19 cellular contexts compared by ENCODE assay signal in the genomic region with DNA sequence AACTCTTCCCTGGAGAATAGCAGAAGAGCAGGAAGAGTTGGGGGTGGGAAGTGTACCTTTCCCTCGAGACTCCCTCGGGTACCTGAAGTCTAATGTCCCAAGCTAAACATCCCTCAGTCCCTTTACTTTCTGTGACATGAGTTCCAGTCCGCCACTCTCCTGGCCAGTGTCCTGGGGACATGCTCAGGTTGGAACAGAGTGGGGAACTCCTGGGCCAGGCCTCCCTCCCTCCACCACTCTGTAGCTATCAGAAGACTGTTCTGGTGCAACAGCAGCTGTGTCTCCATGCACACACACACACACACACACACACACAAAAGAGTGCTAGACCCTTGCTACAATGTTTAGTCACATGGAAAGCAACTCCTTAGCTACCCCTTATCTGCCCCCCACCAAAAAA.
DNase-seq lines count a peak whose midpoint lies in the region; ATAC-seq, FAIRE-seq and TF ChIP-seq lines count a peak whose summit lies in the region.
"Had no signal": no experiment of that assay in that cellular context is flagged by ENCODE, and none has a peak within 500 bp of the region (broad histone marks: within the 10 kb centered on the region; RNA-seq: fewer than 3 reads in every experiment).

No MANE protein-coding gene starts in this region.

- in situ Hi-C loops in K562 (cut with MboI), result no loop called here

- H3K79me2 ChIP-seq in K562 (ENCODE audit: control insufficient read depth, insufficient read depth, low read length), result no peaks in the 10 kb centered on the region

- TF ChIP-seq CTCF in heart left ventricle (IDR thresholded peaks at IDR 0.05), result no peak
- no peak for TF ChIP-seq CTCF in K562 (IDR thresholded peaks at IDR 0.05 in 2 of 3, conservative IDR thresholded peaks at IDR 0.05 in 1 of 3; ENCODE audit: insufficient read depth in 2 of 3, low read depth in 1 of 3, low read length in 3 of 3)
- no peak for TF ChIP-seq CTCF in pancreas (IDR thresholded peaks at IDR 0.05)

- H3K4me2 ChIP-seq in K562 (ENCODE audit: insufficient read depth, low read length), result no peak overlapping the region; the same call in 1 of the 2 replicates

- H2AFZ ChIP-seq in K562 (ENCODE audit: low read depth, low read length), result peak overlapping the region; percentile 64
- H2AFZ ChIP-seq: GM23248 had no signal

- TF ChIP-seq POLR2A in heart left ventricle (IDR thresholded peaks at IDR 0.05) (no peak), K562 (conservative IDR thresholded peaks at IDR 0.05) (no peak)

- no TSS peak for BruUV-seq in K562 (replicated peaks; lab: Mats Ljungman, UMichigan)

- H4K20me1 ChIP-seq in K562 (replicated peaks; ENCODE audit: control insufficient read depth, insufficient read depth, low read length), result no peaks in the 10 kb centered on the region

- intact Hi-C loops in left ventricle myocardium superior (cut with micrococcal nuclease) (no loop called here), heart left ventricle (cut with DNase I) (loop anchor here in 2 of 10 donors (5.0 kb wide), 3 partner anchors 156 to 286 kb away; a partner anchor contains a TSS), K562 (cut with micrococcal nuclease) (no loop called here), sciatic nerve (cut with DNase I) (no loop called here), pancreas (cut with DNase I) (no loop called here)

- H3K27ac ChIP-seq in heart left ventricle (no peak overlapping the region), K562 (ENCODE audit: extremely low read depth, low read depth, low read length) (no peak overlapping the region), pancreas (no peak overlapping the region)
- H3K27ac ChIP-seq: C4-2B, GM23248 had no signal

- no peak for TF ChIP-seq RAD21 in K562 (CRISPR knock-in tag; conservative IDR thresholded peaks at IDR 0.05 in 1 of 2, IDR thresholded peaks at IDR 0.05 in 1 of 2)

- peaks cover 0 to 8% (median 0%) of the 10 kb centered on the region in 9 donors for H3K27me3 ChIP-seq in heart left ventricle
- H3K27me3 ChIP-seq in K562 (ENCODE audit: control insufficient read depth in 2 of 2, insufficient read depth in 2 of 2, low read length in 2 of 2), result no peaks in the 10 kb centered on the region
- H3K27me3 ChIP-seq in pancreas, result no peaks in the 10 kb centered on the region

- FAIRE-seq in K562 (lab: Jason Lieb, UNC) (no peak), pancreas (lab: Jason Lieb, UNC) (no peak)
- FAIRE-seq: D721Med, G401.6, GM12891, GM19239, H54, HepG2 had no signal

- H3K9ac ChIP-seq in K562 (ENCODE audit: insufficient read depth in 1 of 2, low read depth in 2 of 2, low read length in 2 of 2), result no peak overlapping the region

- no peaks in the 10 kb centered on the region for H3K9me1 ChIP-seq in K562 (ENCODE audit: control insufficient read depth, insufficient read depth, low read length)

- POLR2A ChIA-PET in K562 (lab: Yijun Ruan, JAX), result interaction anchor here (2.0 kb wide), 1 partner anchor 10 kb away, joined by 6 read pairs; no protein-coding TSS in a partner anchor

- H3K36me3 ChIP-seq in heart left ventricle (no peaks in the 10 kb centered on the region), K562 (ENCODE audit: control insufficient read depth, insufficient read depth, low read length) (no peaks in the 10 kb centered on the region), pancreas (no peaks in the 10 kb centered on the region)

- CTCF ChIA-PET in K562 (lab: Yijun Ruan, JAX; ENCODE audit: low intra/inter-chr PET ratio), result no interaction called here

- peaks cover 0 to 58% (median 31%) of the 10 kb centered on the region in 12 donors for H3K4me1 ChIP-seq in heart left ventricle
- peaks cover 4 to 16% of the 10 kb centered on the region in 2 experiments; a peak in 2 of 5 replicates for H3K4me1 ChIP-seq in K562 (replicated peaks in 1 of 2; ENCODE audit: control insufficient read depth in 2 of 2, insufficient read depth in 2 of 2, low read length in 2 of 2)
- H3K4me1 ChIP-seq in pancreas, result no peaks in the 10 kb centered on the region

- 78 to 92% (median 83%) methylated on average over 3 of the region's 3 CpGs for WGBS in heart left ventricle, 4 donors
- 50% methylated on average over 3 of the region's 3 CpGs for WGBS in K562 (ENCODE audit: insufficient coverage, low coverage, missing lambda C conversion rate)
- WGBS in pancreas, 2 donors, result 93 to 97% methylated on average over 3 of the region's 3 CpGs

- DNase-seq in left ventricle myocardium superior (no peak), heart left ventricle (no peak), K562 (ENCODE audit: extremely low read depth in 1 of 4, low spot score in 3 of 4) (no peak), mesenteric fat pad (ENCODE audit: low spot score) (peak; percentile 74), sciatic nerve (ENCODE audit: low spot score) (no peak), NCI-H774 (lab: John Stamatoyannopoulos, UW) (no peak), pancreas (no peak)
- DNase-seq: Caco-2; CD4-positive, alpha-beta T cell; GM23248; HCEC 1CT had no signal

- H3K4me3 ChIP-seq in heart left ventricle (no peak overlapping the region), K562 (no peak overlapping the region), pancreas (no peak overlapping the region)
- H3K4me3 ChIP-seq: GM23248 had no signal

- no peaks in the 10 kb centered on the region for H3K9me3 ChIP-seq in heart left ventricle
- H3K9me3 ChIP-seq in K562 (replicated peaks; ENCODE audit: control insufficient read depth, insufficient read depth, low read depth, low read length), result no peaks in the 10 kb centered on the region
- no peaks in the 10 kb centered on the region for H3K9me3 ChIP-seq in pancreas
- H3K9me3 ChIP-seq: Caco-2 had no signal

- ATAC-seq in left ventricle myocardium superior (peak; percentile 13), heart left ventricle (no peak), K562 (peak; percentile 42; the same call in 2 of the 3 replicates), sciatic nerve (peak; percentile 40), pancreas (no peak), HG03045 (IDR thresholded peaks at IDR 0.05; ENCODE audit: unreplicated experiment) (no peak)
- ATAC-seq: HepG2 had no signal

- TF ChIP-seq EP300 in K562 (IDR thresholded peaks at IDR 0.05; ENCODE audit: low read length), result no peak

TF ChIP-seq in K562, 482 proteins besides CTCF, POLR2A, EP300 and RAD21:
- TF ChIP-seq HDAC2 (IDR thresholded peaks at IDR 0.05), result no peak
- TF ChIP-seq PHTF2 (CRISPR knock-in tag; IDR thresholded peaks at IDR 0.05), result no peak
- TF ChIP-seq DMBX1 (CRISPR knock-in tag; IDR thresholded peaks at IDR 0.05; ENCODE audit: borderline replicate concordance), result peak; percentile 48; the same call in 1 of the 2 replicates
- no peak for TF ChIP-seq BMI1 (IDR thresholded peaks at IDR 0.05; ENCODE audit: low read length)
- 0 out of 2 replicates have a peak, but pooled peaks have one; percentile 17 for TF ChIP-seq ZNF583 (CRISPR knock-in tag; IDR thresholded peaks at IDR 0.05)

Comparison
In these comparisons a context has a peak if more than half of its experiments do, and no peak if none do; other contexts are left out.
1. ATAC-seq: peak in left ventricle myocardium superior (single experiment), K562 (single experiment) and sciatic nerve (single experiment); none in heart left ventricle (0 of 4), pancreas (0 of 4) and HG03045 (single experiment).